In the genomic region with DNA sequence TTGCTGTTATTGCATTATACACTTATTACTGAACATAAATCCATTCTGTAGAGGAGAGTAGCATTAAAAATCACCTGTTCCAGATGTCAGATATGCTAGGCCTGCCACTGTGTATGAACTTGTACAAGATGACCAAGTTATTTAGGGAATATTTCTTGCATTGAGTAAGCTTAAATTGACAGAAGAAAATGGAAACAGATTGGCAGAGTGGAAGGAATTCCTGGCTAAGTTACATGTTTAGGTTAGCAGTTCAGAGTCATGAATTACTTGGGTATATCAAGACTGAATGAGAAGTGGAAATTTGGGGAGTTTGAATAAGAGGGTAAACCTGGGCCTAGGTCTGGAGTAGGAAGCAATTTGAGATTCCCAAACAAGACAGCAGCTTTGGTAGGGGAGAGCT, we compare ENCODE assay signal across 28 cellular contexts.
"Had no signal": no experiment of that assay in that cellular context is flagged by ENCODE, and none has a peak within 500 bp of the region (broad histone marks: within the 10 kb centered on the region; RNA-seq: fewer than 3 reads in every experiment).

No MANE protein-coding gene starts in this region.

- DNase-seq: activated CD4-positive, alpha-beta T cell treated with anti-CD3 and anti-CD28 coated beads for 48 hours; activated CD4-positive, alpha-beta T cell treated with anti-CD3 and anti-CD28 coated beads, Interleukin-2, amount 50 U/mL, for 4 hours; activated CD4-positive, CD25-positive, alpha-beta regulatory T cell treated with anti-CD3 and anti-CD28 coated beads, Interleukin-2, amount 50 U/mL, for 72 hours; activated CD8-positive, alpha-beta memory T cell treated with anti-CD3 and anti-CD28 coated beads, Interleukin-2, amount 50 U/mL, for 48 hours; activated CD8-positive, alpha-beta T cell treated with anti-CD3 and anti-CD28 coated beads, Interleukin-2, amount 10 ng/mL, durations not matched to agents 7 days and 5 days; activated effector memory CD4-positive, alpha-beta T cell treated with anti-CD3 and anti-CD28 coated beads, Interleukin-2, amount 50 U/mL, for 16 hours; activated naive CD4-positive, alpha-beta T cell treated with Interleukin-2 at 50 U/mL for 16 hours; activated naive CD8-positive, alpha-beta T cell treated with anti-CD3 and anti-CD28 coated beads, Interleukin-2, amount 50 U/mL, for 24 hours; activated T-cell treated with anti-CD3 and anti-CD28 coated beads, Interleukin-2, amount 50 U/mL, for 1 hour; amygdala; caudate nucleus; KG1; NCI-H1048; NCI-H146; NCI-H2029; NCI-H2107; NCI-H2171 treated with DMSO at 0.1 percent for 48 hours; NCI-H226; NCI-H510A treated with DMSO at 0.1 percent for 48 hours; NCI-H69; NK-92 treated with Interleukin-12 subunit alpha and Interleukin-12 subunit beta, amount 100 ng/mL, for 24 hours; OCI-M1; Right ventricle myocardium superior; RPMI8226; SJCRH30 had no signal

- H3K27ac ChIP-seq: SJCRH30 had no signal

- ATAC-seq: activated CD8-positive, alpha-beta T cell treated with anti-CD3 and anti-CD28 coated beads, Interleukin-2, amount 10 ng/mL, durations not matched to agents 7 days and 5 days; activated naive CD4-positive, alpha-beta T cell treated with anti-CD3 and anti-CD28 coated beads, Interleukin-2, amount 50 U/mL, for 72 hours; activated naive CD8-positive, alpha-beta T cell treated with anti-CD3 and anti-CD28 coated beads, Interleukin-2, amount 50 U/mL, for 24 hours; Panc1; WTC11 had no signal

- H3K27me3 ChIP-seq: SJCRH30 had no signal

- H3K4me3 ChIP-seq: SJCRH30 had no signal
